Comparison of ENCODE assay signal across 22 cellular contexts in genomic region chr7:899806-900205, GRCh38. TPM values are rescaled to one million over a fixed set of nuclear protein-coding genes. Genes with fewer than 3 reads are reported as not detected.
DNase-seq lines count a peak whose midpoint lies in the region; ATAC-seq, FAIRE-seq and TF ChIP-seq lines count a peak whose summit lies in the region.
"Had no signal": no experiment of that assay in that cellular context is flagged by ENCODE, and none has a peak within 500 bp of the region (broad histone marks: within the 10 kb centered on the region; RNA-seq: fewer than 3 reads in every experiment).

No MANE protein-coding gene starts in this region.

- H4K91ac ChIP-seq in mesenchymal stem cell (ENCODE audit: low read length) = peak overlapping the region; percentile 62

- H4K8ac ChIP-seq in mesenchymal stem cell (ENCODE audit: low read length) = no peak overlapping the region

- BruUV-seq in A673 (replicated peaks; lab: Mats Ljungman, UMichigan) (no TSS peak), Calu3 (replicated peaks; lab: Mats Ljungman, UMichigan) (no TSS peak), GM12878 (replicated peaks; lab: Mats Ljungman, UMichigan) (no TSS peak)

- no peak overlapping the region for H2BK12ac ChIP-seq in mesenchymal stem cell (ENCODE audit: low read length in 2 of 2)

- no peak overlapping the region for H3K4me3 Mint-ChIP-seq in Calu3 (ENCODE audit: low read depth, unreplicated experiment)
- H3K4me3 Mint-ChIP-seq: CD4-positive, CD25-positive, alpha-beta regulatory T cell; CD8-positive, alpha-beta memory T cell had no signal

- H3K4me1 Mint-ChIP-seq in Calu3 (ENCODE audit: low read depth, unreplicated experiment) = peaks cover 12% of the 10 kb centered on the region
- H3K4me1 Mint-ChIP-seq: IgD-negative memory B cell had no signal

- no peaks in the 10 kb centered on the region for H4K20me1 ChIP-seq in GM12878 (ENCODE audit: control insufficient read depth, insufficient read depth)

- TF ChIP-seq CTCF in A673 (conservative IDR thresholded peaks at IDR 0.05; ENCODE audit: low read depth, low read length) (no peak), Calu3 (IDR thresholded peaks at IDR 0.05; ENCODE audit: unreplicated experiment) (no peak), GM12878 (IDR thresholded peaks at IDR 0.05 in 2 of 3, conservative IDR thresholded peaks at IDR 0.05 in 1 of 3; ENCODE audit: control insufficient read depth in 2 of 3, extremely low read depth in 1 of 3, insufficient read depth in 1 of 3, low read depth in 3 of 3, low read length in 3 of 3) (no peak), tibial artery (IDR thresholded peaks at IDR 0.05) (no peak), lower leg skin (IDR thresholded peaks at IDR 0.05) (no peak)

- H3K27ac ChIP-seq in A673 (ENCODE audit: low read depth, low read length, poor library complexity, severe bottlenecking) (peak overlapping the region; percentile 30), GM12878 (ENCODE audit: control insufficient read depth, insufficient read depth) (no peak overlapping the region), mesenchymal stem cell (ENCODE audit: low read length, poor library complexity, severe bottlenecking) (no peak overlapping the region), tibial artery (no peak overlapping the region)
- H3K27ac ChIP-seq: GM23248 had no signal

- H3K4me2 ChIP-seq in GM12878 (ENCODE audit: control insufficient read depth, insufficient read depth) (no peak overlapping the region), mesenchymal stem cell (ENCODE audit: low read length, poor library complexity, severe bottlenecking) (no peak overlapping the region)

- peak overlapping the region; percentile 25 for H3K27ac Mint-ChIP-seq in Calu3 (ENCODE audit: unreplicated experiment)
- H3K27ac Mint-ChIP-seq: CD8-positive, alpha-beta memory T cell had no signal

- no peak overlapping the region for H2BK120ac ChIP-seq in mesenchymal stem cell (ENCODE audit: low read depth, low read length)

- H3K36me3 ChIP-seq in A673 (ENCODE audit: insufficient read depth, low read length, poor library complexity, severe bottlenecking) (peaks cover 10% of the 10 kb centered on the region), GM12878 (ENCODE audit: control insufficient read depth in 2 of 2, insufficient read depth in 2 of 2, low read length in 1 of 2) (peaks cover 0 to 39% of the 10 kb centered on the region in 2 experiments; a peak in 2 of 4 replicates), mesenchymal stem cell (ENCODE audit: control insufficient read depth in 1 of 2, insufficient read depth in 2 of 2, low read depth in 1 of 2, low read length in 2 of 2) (peaks cover 25 to 47% of the 10 kb centered on the region in 2 experiments), tibial artery (peaks cover 16 to 48% (median 41%) of the 10 kb centered on the region in 3 donors)

- FAIRE-seq in GM12878 (lab: Jason Lieb, UNC) = no peak
- FAIRE-seq: H54 had no signal

- no peak overlapping the region for H3K14ac ChIP-seq in mesenchymal stem cell (ENCODE audit: low read length in 2 of 2)

- no peak overlapping the region for H3K18ac ChIP-seq in mesenchymal stem cell (ENCODE audit: low read depth in 1 of 2, low read length in 2 of 2)

- SMC1A ChIA-PET in GM12878 (lab: Charles Lee; ENCODE audit: uncharacterized antibody, unreplicated experiment) = no interaction called here

- 79% methylated on average over 16 of the region's 16 CpGs for WGBS in GM12878 (ENCODE audit: insufficient coverage, insufficient replicate concordance, low lambda C conversion rate, missing lambda C conversion rate)
- 93% methylated on average over 16 of the region's 16 CpGs for WGBS in mesenchymal stem cell
- 93 to 94% methylated on average over 13 to 15 of the region's 16 CpGs for WGBS in lower leg skin, 2 donors

- TF ChIP-seq RAD21 in GM12878 (IDR thresholded peaks at IDR 0.05; ENCODE audit: insufficient read depth, low read depth, low read length) = no peak

- no peak for ATAC-seq in GM12878
- ATAC-seq in GM18873 (IDR thresholded peaks at IDR 0.05; ENCODE audit: low FRiP score, unreplicated experiment) = no peak

- H3K36me3 Mint-ChIP-seq in Calu3 (ENCODE audit: insufficient read depth, unreplicated experiment) = peaks cover 92% of the 10 kb centered on the region

- CTCF ChIA-PET in A673 (lab: Charles Lee) (no interaction called here), Calu3 (lab: Charles Lee) (no interaction called here), GM12878 (lab: Yijun Ruan, JAX) (interaction anchor here (1.0 kb wide), 1 partner anchor 57 kb away, joined by 3 read pairs; no protein-coding TSS in a partner anchor)

- peaks cover 3% of the 10 kb centered on the region for H3K27me3 Mint-ChIP-seq in Calu3 (ENCODE audit: unreplicated experiment)
- H3K27me3 Mint-ChIP-seq: CD4-positive, CD25-positive, alpha-beta regulatory T cell; CD8-positive, alpha-beta memory T cell; IgD-negative memory B cell had no signal

- POLR2A ChIA-PET in A673 (lab: Charles Lee; ENCODE audit: low non-redundant PET) = no interaction called here
- POLR2A ChIA-PET in GM12878 (lab: Charles Lee) = no interaction called here

- H3K4me3 ChIP-seq in A673 (ENCODE audit: low read depth, low read length, poor library complexity, severe bottlenecking) = no peak overlapping the region
- H3K4me3 ChIP-seq in GM12878 = no peak overlapping the region
- H3K4me3 ChIP-seq in mesenchymal stem cell (ENCODE audit: insufficient read depth in 1 of 2, low read depth in 1 of 2, low read length in 2 of 2) = no peak overlapping the region
- H3K4me3 ChIP-seq in tibial artery = no peak overlapping the region
- no peak overlapping the region for H3K4me3 ChIP-seq in lower leg skin (ENCODE audit: low read depth, poor library complexity, severe bottlenecking)
- H3K4me3 ChIP-seq: GM23248 had no signal

- H3K9me3 ChIP-seq in A673 (ENCODE audit: low read depth, low read length, poor library complexity, severe bottlenecking) (no peaks in the 10 kb centered on the region), GM12878 (replicated peaks; ENCODE audit: control insufficient read depth, insufficient read depth, low read length) (no peaks in the 10 kb centered on the region), mesenchymal stem cell (ENCODE audit: control insufficient read depth, low read length) (no peaks in the 10 kb centered on the region), tibial artery (no peaks in the 10 kb centered on the region)
- H3K9me3 ChIP-seq: BE2C had no signal

- DNase-seq in A673 (ENCODE audit: low spot score) (no peak), Calu3 (no peak), GM12878 (ENCODE audit: low read depth, low spot score) (no peak), mesenchymal stem cell (no peak), tibial artery (no peak), lower leg skin (ENCODE audit: low spot score in 2 of 2) (no peak), cardiac septum (ENCODE audit: low spot score) (no peak)
- DNase-seq: ACHN; BE2C; C1 segment of cervical spinal cord; CD4-positive, CD25-positive, alpha-beta regulatory T cell; CD8-positive, alpha-beta memory T cell; COR-L47; DMS153; DMS79; GDM1; GM23248; HCEC 1CT; KBM-7 had no signal

- H2BK5ac ChIP-seq in mesenchymal stem cell (ENCODE audit: low read depth, low read length, poor library complexity, severe bottlenecking) = no peak overlapping the region

- no peak overlapping the region for H3K23ac ChIP-seq in mesenchymal stem cell (ENCODE audit: low read length in 2 of 2)

- peak; percentile 25; the same call in 1 of the 2 replicates for TF ChIP-seq POLR2A in GM12878 (IDR thresholded peaks at IDR 0.05; ENCODE audit: low read depth, low read length)
- no peak for TF ChIP-seq POLR2A in lower leg skin (IDR thresholded peaks at IDR 0.05)

- intact Hi-C loops in A673 (cut with micrococcal nuclease; ENCODE audit: unreplicated experiment) (no loop called here), Calu3 (cut with micrococcal nuclease; ENCODE audit: unreplicated experiment) (no loop called here), GM12878 (cut with micrococcal nuclease; ENCODE audit: unreplicated experiment) (loop anchor here (10.0 kb wide), 1 partner anchor 165 kb away; no protein-coding TSS in a partner anchor), tibial artery (cut with DNase I; ENCODE audit: low total_unique reads) (no loop called here), lower leg skin (cut with DNase I; ENCODE audit: low total_unique reads) (no loop called here), cardiac septum (cut with DNase I) (no loop called here)

- H3K4ac ChIP-seq in mesenchymal stem cell (ENCODE audit: low read depth in 1 of 2, low read length in 2 of 2) = peak overlapping the region in 1 of 2 experiments; percentile 13

- no peaks in the 10 kb centered on the region for H3K79me2 ChIP-seq in GM12878 (ENCODE audit: control insufficient read depth, insufficient read depth, low read length)

- no peaks in the 10 kb centered on the region for H3K9me3 Mint-ChIP-seq in Calu3 (ENCODE audit: low read depth, unreplicated experiment)
- H3K9me3 Mint-ChIP-seq: CD8-positive, alpha-beta memory T cell; IgD-negative memory B cell had no signal

- H3K4me1 ChIP-seq in A673 (ENCODE audit: insufficient read depth, low read length, poor library complexity, severe bottlenecking) = peaks cover 13% of the 10 kb centered on the region
- H3K4me1 ChIP-seq in GM12878 (ENCODE audit: control insufficient read depth, insufficient read depth, low read length) = no peaks in the 10 kb centered on the region; the same call in 1 of the 2 replicates
- peaks cover 17% of the 10 kb centered on the region for H3K4me1 ChIP-seq in mesenchymal stem cell (ENCODE audit: control insufficient read depth, insufficient read depth, low read depth, low read length)
- peaks cover 0 to 19% (median 9%) of the 10 kb centered on the region in 4 donors for H3K4me1 ChIP-seq in tibial artery

- H2AK5ac ChIP-seq in mesenchymal stem cell (ENCODE audit: low read length, severe bottlenecking) = no peak overlapping the region

- H3K9ac ChIP-seq in GM12878 (ENCODE audit: control insufficient read depth, insufficient read depth, low read length) (no peak overlapping the region), mesenchymal stem cell (ENCODE audit: low read length) (no peak overlapping the region)
- H3K9ac ChIP-seq: GM23248 had no signal

- no peak overlapping the region for H2BK15ac ChIP-seq in mesenchymal stem cell (ENCODE audit: low read depth, poor library complexity, severe bottlenecking)

- H3K27me3 ChIP-seq in A673 (replicated peaks; ENCODE audit: insufficient read depth, low read depth, low read length, poor library complexity) (peaks cover 5% of the 10 kb centered on the region), GM12878 (replicated peaks in 1 of 2; ENCODE audit: control insufficient read depth in 2 of 2, insufficient read depth in 2 of 2, low read length in 1 of 2) (no peaks in the 10 kb centered on the region), mesenchymal stem cell (ENCODE audit: control insufficient read depth in 1 of 2, insufficient read depth in 1 of 2, low read length in 2 of 2) (peaks cover 15 to 16% of the 10 kb centered on the region in 2 experiments), tibial artery (peaks cover 0 to 12% of the 10 kb centered on the region in 2 donors)

- H3K79me1 ChIP-seq in mesenchymal stem cell (replicated peaks; ENCODE audit: low read length, poor library complexity, severe bottlenecking) = peaks cover 1% of the 10 kb centered on the region

- no peak for TF ChIP-seq EP300 in GM12878 (IDR thresholded peaks at IDR 0.05; ENCODE audit: borderline replicate concordance in 1 of 2, control insufficient read depth in 1 of 2, low read depth in 2 of 2, low read length in 2 of 2)

- in situ Hi-C loops in GM12878 (cut with MboI) = no loop called here

- RAD21 ChIA-PET in GM12878 (lab: Charles Lee; ENCODE audit: unreplicated experiment) = no interaction called here

- H2AFZ ChIP-seq in GM12878 (ENCODE audit: control insufficient read depth, low read depth, low read length) (no peak overlapping the region), mesenchymal stem cell (ENCODE audit: low read depth, low read length) (no peak overlapping the region)
- H2AFZ ChIP-seq: GM23248 had no signal

RNA-seq across cellular contexts. Expression of gene GET4, which starts 23.5 kb away (rescaled TPM):
- 49.7 and 51.9 TPM in 2 replicates for total RNA-seq in A673 (2021)
- 145 and 167 TPM in 2 replicates for total RNA-seq in Calu3 (2022)
- 17.2 and 17.8 TPM in 2 replicates for total RNA-seq in GM12878 (2013; cell fraction: nucleolus; rRNA removed)
- total RNA-seq in GM12878 (2014; rRNA removed) = 42.9 and 53.6 TPM in 2 replicates
- total RNA-seq in GM12878 (2014; rRNA removed; fragmentation: Illumina TruSeq; extraction: Trizol) = 12.0 and 16.1 TPM in 2 replicates
- total RNA-seq in GM12878 (2021) = 40.7 and 42.1 TPM in 2 replicates
- polyA plus RNA-seq in GM12878 (2011; ENCODE audit: low read depth) = 18.4 TPM
- 17.6 and 25.9 TPM in 2 replicates for polyA plus RNA-seq in GM12878 (2011; rRNA removed)
- polyA plus RNA-seq in GM12878 (2011; cell fraction: cytosol; rRNA removed) = 37.7 and 58.5 TPM in 2 replicates
- 78.1 and 98.0 TPM in 2 replicates for polyA plus RNA-seq in GM12878 (2011; cell fraction: nucleus; rRNA removed)
- polyA plus RNA-seq in GM12878 (2012) = 31.9 and 33.0 TPM in 2 replicates
- polyA plus RNA-seq in GM12878 (2014; fragmentation: Illumina TruSeq; extraction: Trizol) = 4.4 and 14.0 TPM in 2 replicates
- polyA plus RNA-seq in GM12878 (2014; fragmentation: Nextera tagmentation; extraction: Ambion mirVana) = 1 to 10 TPM in 1 of 2 experiments, under 1 TPM in 1; 0.66 to 2.3 TPM
- 69.0 and 76.0 TPM in 2 replicates for polyA plus RNA-seq in GM12878 (2014; rRNA removed)
- 10 to 100 TPM; 68.9 to 73.8 TPM for polyA plus RNA-seq in GM12878 (2016; fragmentation: Nextera tagmentation; extraction: Ambion mirVana)
- polyA minus RNA-seq in GM12878 (2011; rRNA and poly(A)+ RNA removed) = 4.9 and 14.2 TPM in 2 replicates
- polyA minus RNA-seq in GM12878 (2011; cell fraction: cytosol; rRNA and poly(A)+ RNA removed) = 4.7 and 9.1 TPM in 2 replicates
- 9.3 and 12.3 TPM in 2 replicates for polyA minus RNA-seq in GM12878 (2011; cell fraction: nucleus; rRNA and poly(A)+ RNA removed)
- 23.7 TPM for polyA plus RNA-seq in mesenchymal stem cell (2013, experiment 1 of 2)
- polyA plus RNA-seq in mesenchymal stem cell (2013, experiment 2 of 2) = 23.3 TPM
- total RNA-seq in lower leg skin = 10 to 100 TPM; 46.1 to 67.7 (median 51.6) TPM
- 21.3 TPM for total RNA-seq in cardiac septum

RNA-seq across cellular contexts. Expression of gene ADAP1, which starts 54.7 kb away (rescaled TPM):
- total RNA-seq in A673 (2021) (16.4 and 18.6 TPM in 2 replicates), Calu3 (2022) (173 and 220 TPM in 2 replicates), GM12878 (2014; rRNA removed) (34.0 and 44.2 TPM in 2 replicates), GM12878 (2014; rRNA removed; fragmentation: Illumina TruSeq; extraction: Trizol) (15.8 and 17.9 TPM in 2 replicates), GM12878 (2021) (38.7 and 42.3 TPM in 2 replicates), lower leg skin (10 to 100 TPM in 1 of 4 donors, 1 to 10 TPM in 3; 9.1 to 18.8 (median 9.9) TPM), cardiac septum (12.5 TPM)
- total RNA-seq in GM12878 (2013; cell fraction: nucleolus; rRNA removed) = 23.8 and 32.2 TPM in 2 replicates
- polyA plus RNA-seq in GM12878 (2011; ENCODE audit: low read depth) = 3.9 TPM
- polyA plus RNA-seq in GM12878 (2011; rRNA removed) (16.6 and 22.5 TPM in 2 replicates), GM12878 (2014; fragmentation: Illumina TruSeq; extraction: Trizol) (8.0 and 22.0 TPM in 2 replicates), GM12878 (2014; fragmentation: Nextera tagmentation; extraction: Ambion mirVana) (under 1 TPM in 1 of 2 experiments, not detected in 1; 0.22 TPM), GM12878 (2014; rRNA removed) (28.9 and 35.5 TPM in 2 replicates), GM12878 (2016; fragmentation: Nextera tagmentation; extraction: Ambion mirVana) (10 to 100 TPM in 1 of 2 experiments, 1 to 10 TPM in 1; 6.7 to 12.7 TPM)
- 30.5 and 44.3 TPM in 2 replicates for polyA plus RNA-seq in GM12878 (2011; cell fraction: cytosol; rRNA removed)
- 55.5 and 64.6 TPM in 2 replicates for polyA plus RNA-seq in GM12878 (2011; cell fraction: nucleus; rRNA removed)
- 17.1 and 19.8 TPM in 2 replicates for polyA plus RNA-seq in GM12878 (2012)
- 15.7 and 37.9 TPM in 2 replicates for polyA minus RNA-seq in GM12878 (2011; rRNA and poly(A)+ RNA removed)
- 22.1 and 25.5 TPM in 2 replicates for polyA minus RNA-seq in GM12878 (2011; cell fraction: cytosol; rRNA and poly(A)+ RNA removed)
- polyA minus RNA-seq in GM12878 (2011; cell fraction: nucleus; rRNA and poly(A)+ RNA removed) = 14.0 and 35.4 TPM in 2 replicates
- 0.97 TPM for polyA plus RNA-seq in mesenchymal stem cell (2013, experiment 1 of 2)
- 0.84 TPM for polyA plus RNA-seq in mesenchymal stem cell (2013, experiment 2 of 2)
